16 cellular contexts compared by ENCODE assay signal in genomic region chr5:167827766-167828165, GRCh38.
DNase-seq lines count a peak whose midpoint lies in the region; ATAC-seq, FAIRE-seq and TF ChIP-seq lines count a peak whose summit lies in the region.
"Had no signal": no experiment of that assay in that cellular context is flagged by ENCODE, and none has a peak within 500 bp of the region (broad histone marks: within the 10 kb centered on the region; RNA-seq: fewer than 3 reads in every experiment).

No MANE protein-coding gene starts in this region.

- H3K36me3 ChIP-seq in mammary epithelial cell (ENCODE audit: insufficient read depth, low read length), result peaks cover 3% of the 10 kb centered on the region
- H3K36me3 ChIP-seq in keratinocyte (ENCODE audit: control insufficient read depth in 2 of 2, extremely low read depth in 1 of 2, insufficient read depth in 2 of 2, low read length in 2 of 2), result peaks cover 17 to 27% of the 10 kb centered on the region in 2 experiments

- no peaks in the 10 kb centered on the region for H4K20me1 ChIP-seq in mammary epithelial cell (ENCODE audit: insufficient read depth, low read length)
- H4K20me1 ChIP-seq in keratinocyte (ENCODE audit: control insufficient read depth, extremely low read depth, insufficient read depth, low read length), result no peaks in the 10 kb centered on the region
- H4K20me1 ChIP-seq: BLaER1 treated with 17β-estradiol and CSF1 and Interleukin-3, amounts not matched to agents 10 nM and 100 nM had no signal

- TF ChIP-seq CTCF in AG10803 (conservative IDR thresholded peaks at IDR 0.05; ENCODE audit: low read length) (no peak), mammary epithelial cell (conservative IDR thresholded peaks at IDR 0.05 in 1 of 2, IDR thresholded peaks at IDR 0.05 in 1 of 2; ENCODE audit: extremely low read depth in 1 of 2, insufficient read depth in 1 of 2, low read depth in 1 of 2, low read length in 2 of 2) (no peak), keratinocyte (optimal IDR thresholded peaks at IDR 0.05 in 1 of 3, IDR thresholded peaks at IDR 0.05 in 1 of 3, conservative IDR thresholded peaks at IDR 0.05 in 1 of 3; ENCODE audit: extremely low read depth in 1 of 3, insufficient read depth in 2 of 3, low read length in 3 of 3) (no peak)

- peaks cover 46% of the 10 kb centered on the region for H3K79me2 ChIP-seq in mammary epithelial cell (ENCODE audit: insufficient read depth, low read length)
- peaks cover 95% of the 10 kb centered on the region for H3K79me2 ChIP-seq in keratinocyte (ENCODE audit: control insufficient read depth, insufficient read depth, low read length)

- H3K4me3 ChIP-seq in AG10803 (ENCODE audit: low read length) (no peak overlapping the region), mammary epithelial cell (replicated peaks in 1 of 3; ENCODE audit: insufficient read depth in 1 of 3, low read depth in 2 of 3, low read length in 3 of 3) (no peak overlapping the region), keratinocyte (ENCODE audit: control insufficient read depth in 2 of 3, extremely low read depth in 1 of 3, insufficient read depth in 2 of 3, low read depth in 1 of 3, low read length in 3 of 3) (no peak overlapping the region)
- H3K4me3 ChIP-seq: BLaER1 treated with 17β-estradiol and CSF1 and Interleukin-3, amounts not matched to agents 10 nM and 100 nM had no signal

- 100% methylated on average over 1 of the region's 1 CpG for WGBS in mammary epithelial cell (ENCODE audit: low coverage, missing lambda C conversion rate)

- CTCF ChIA-PET in mammary epithelial cell (lab: Charles Lee; ENCODE audit: low non-redundant PET), result interaction anchor here (0.7 kb wide), 1 partner anchor 11 kb away, joined by 6 read pairs; no protein-coding TSS in a partner anchor

- DNase-seq in AG10803 (ENCODE audit: low read depth) (peak; percentile 35), NCI-H69 (lab: John Stamatoyannopoulos, UW) (peak; percentile 48), mammary epithelial cell (peak; percentile 28), keratinocyte (ENCODE audit: low read depth, low spot score) (no peak), NCI-H524 (lab: John Stamatoyannopoulos, UW) (no peak), Right ventricle myocardium superior (no peak), NCI-H2227 treated with DMSO at 0.1 percent for 48 hours (lab: John Stamatoyannopoulos, UW) (no peak)
- DNase-seq: 8988T; CD4-positive, CD25-positive, alpha-beta regulatory T cell; DMS 273 treated with DMSO at 0.1 percent for 48 hours; GOT3; H9 had no signal

- H3K4me2 ChIP-seq in mammary epithelial cell (ENCODE audit: insufficient read depth, low read depth, low read length), result peak overlapping the region; percentile 37
- H3K4me2 ChIP-seq in keratinocyte (ENCODE audit: control insufficient read depth, extremely low read depth, insufficient read depth, low read depth, low read length), result peak overlapping the region; percentile 18
- H3K4me2 ChIP-seq: BLaER1 treated with 17β-estradiol and CSF1 and Interleukin-3, amounts not matched to agents 10 nM and 100 nM had no signal

- H3K27ac ChIP-seq in mammary epithelial cell (ENCODE audit: insufficient read depth, low read depth, low read length) (no peak overlapping the region), keratinocyte (ENCODE audit: control insufficient read depth, insufficient read depth, low read length) (peak overlapping the region; percentile 4)
- H3K27ac ChIP-seq: BLaER1 treated with 17β-estradiol and CSF1 and Interleukin-3, amounts not matched to agents 10 nM and 100 nM had no signal

- in situ Hi-C loops in mammary epithelial cell (cut with MboI; ENCODE audit: low sequenced_read_pairs in 2 of 2), result loop anchor here in 1 of 2 donors (10.0 kb wide), 1 partner anchor 117 kb away; no protein-coding TSS in a partner anchor

- no TSS peak for BruUV-seq in mammary epithelial cell (replicated peaks; lab: Mats Ljungman, UMichigan)

- H2AFZ ChIP-seq in mammary epithelial cell (ENCODE audit: low read depth, low read length) (no peak overlapping the region), keratinocyte (ENCODE audit: control insufficient read depth, low read length) (no peak overlapping the region)

- FAIRE-seq in keratinocyte (lab: Jason Lieb, UNC), result peak; percentile 51
- FAIRE-seq: HepG2, HTR-8/SVneo had no signal

- ATAC-seq in Right ventricle myocardium superior (ENCODE audit: poor library complexity), result no peak
- ATAC-seq in HG03378 (IDR thresholded peaks at IDR 0.05; ENCODE audit: unreplicated experiment), result no peak
- ATAC-seq: HepG2 had no signal

- no peaks in the 10 kb centered on the region for H3K9me3 ChIP-seq in mammary epithelial cell (replicated peaks; ENCODE audit: insufficient read depth, low read length)
- H3K9me3 ChIP-seq in keratinocyte (ENCODE audit: control insufficient read depth, low read depth, low read length), result no peaks in the 10 kb centered on the region
- H3K9me3 ChIP-seq: BLaER1 treated with 17β-estradiol and CSF1 and Interleukin-3, amounts not matched to agents 10 nM and 100 nM had no signal

- intact Hi-C loops in mammary epithelial cell (cut with micrococcal nuclease) (no loop called here), Right ventricle myocardium superior (cut with DNase I) (no loop called here)

- dilution Hi-C loops in mammary epithelial cell (cut with HindIII; ENCODE audit: low sequenced_read_pairs) (no loop called here), keratinocyte (cut with MboI; ENCODE audit: extremely low pct_ligation_motif_present, low sequenced_read_pairs) (no loop called here)

- H3K4me1 ChIP-seq in mammary epithelial cell (ENCODE audit: insufficient read depth, low read length) (peaks cover 5% of the 10 kb centered on the region), keratinocyte (ENCODE audit: control insufficient read depth, extremely low read depth, insufficient read depth, low read length) (peaks cover 50% of the 10 kb centered on the region)

- H3K9ac ChIP-seq in mammary epithelial cell (ENCODE audit: insufficient read depth, low read length) (no peak overlapping the region), keratinocyte (ENCODE audit: control insufficient read depth, extremely low read depth, insufficient read depth, low read length) (no peak overlapping the region)
- H3K9ac ChIP-seq: BLaER1 treated with 17β-estradiol and CSF1 and Interleukin-3, amounts not matched to agents 10 nM and 100 nM had no signal

- H3K27me3 ChIP-seq in mammary epithelial cell (ENCODE audit: insufficient read depth, low read length) (no peaks in the 10 kb centered on the region), keratinocyte (ENCODE audit: control insufficient read depth, extremely low read depth, insufficient read depth, low read length) (no peaks in the 10 kb centered on the region)
- H3K27me3 ChIP-seq: BLaER1 treated with 17β-estradiol and CSF1 and Interleukin-3, amounts not matched to agents 10 nM and 100 nM had no signal

- peaks cover 2% of the 10 kb centered on the region for H3K9me1 ChIP-seq in keratinocyte (ENCODE audit: control insufficient read depth, extremely low read depth, insufficient read depth, low read length)

Comparison
In these comparisons a context has a peak if more than half of its experiments do, and no peak if none do; other contexts are left out.
1. DNase-seq: peak in AG10803 (single experiment), NCI-H69 (single experiment) and mammary epithelial cell (single experiment); none in keratinocyte (single experiment), NCI-H524 (0 of 2), Right ventricle myocardium superior (single experiment) and NCI-H2227 treated with DMSO at 0.1 percent for 48 hours (single experiment).